ENCODE assay signal across 31 cellular contexts in the genomic region with DNA sequence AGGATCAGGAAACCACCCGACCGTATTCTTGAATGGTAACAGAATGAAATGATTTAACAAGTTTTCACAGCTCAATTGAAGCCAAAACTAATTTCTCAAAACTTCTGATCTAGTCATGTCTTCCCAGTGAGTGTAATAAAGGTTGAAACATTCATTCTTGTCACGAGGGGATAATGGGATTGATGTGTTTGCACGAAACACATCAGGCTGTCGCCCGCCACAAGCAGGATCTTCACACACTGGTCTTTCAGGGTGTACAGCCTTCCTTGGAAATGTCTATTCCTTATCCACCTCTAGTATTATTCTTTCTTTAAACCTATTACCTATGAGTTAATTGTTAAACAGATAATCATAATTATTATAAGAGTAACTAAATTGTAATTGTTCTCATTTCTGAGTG.
"Had no signal": no experiment of that assay in that cellular context is flagged by ENCODE, and none has a peak within 500 bp of the region (broad histone marks: within the 10 kb centered on the region; RNA-seq: fewer than 3 reads in every experiment).

No MANE protein-coding gene starts in this region.

- H3K27ac ChIP-seq: adrenal gland, ascending aorta, body of pancreas, brain microvascular endothelial cell, breast epithelium, cardiac muscle cell had no signal

- ATAC-seq: activated naive CD4-positive, alpha-beta T cell treated with anti-CD3 and anti-CD28 coated beads, Interleukin-2, amount 50 U/mL, for 72 hours; activated naive CD8-positive, alpha-beta T cell treated with anti-CD3 and anti-CD28 coated beads, Interleukin-2, amount 50 U/mL, for 24 hours; activated T-cell treated with anti-CD3 and anti-CD28 coated beads, Interleukin-2, amount 50 U/mL, for 4 hours; activated T-cell treated with anti-CD3 and anti-CD28 coated beads, Interleukin-2, amount 50 U/mL, for 72 hours; activated T-helper 17 cell treated with anti-CD3 and anti-CD28 coated beads, Interleukin-2, amount 50 U/mL, for 72 hours; body of pancreas had no signal

- H3K4me3 ChIP-seq: adrenal gland, ascending aorta, body of pancreas, breast epithelium, cardiac muscle cell had no signal

- H3K4me1 ChIP-seq: adrenal gland, breast epithelium had no signal

- H3K36me3 ChIP-seq: adrenal gland, ascending aorta, brain microvascular endothelial cell, breast epithelium, cardiac muscle cell had no signal

- H3K9me3 ChIP-seq: adrenal gland, ascending aorta, body of pancreas, breast epithelium had no signal

- H3K27me3 ChIP-seq: adrenal gland, ascending aorta, body of pancreas, brain microvascular endothelial cell, breast epithelium, cardiac muscle cell had no signal

- DNase-seq: activated effector memory CD4-positive, alpha-beta T cell treated with anti-CD3 and anti-CD28 coated beads, Interleukin-2, amount 50 U/mL, for 16 hours; activated effector memory CD4-positive, alpha-beta T cell treated with Interleukin-2 at 50 U/mL for 16 hours; activated gamma-delta T cell; activated gamma-delta T cell treated with Interleukin-2 at 50 U/mL for 16 hours; activated naive CD4-positive, alpha-beta T cell; activated naive CD4-positive, alpha-beta T cell treated with anti-CD3 and anti-CD28 coated beads for 36 hours; activated naive CD4-positive, alpha-beta T cell treated with anti-CD3 and anti-CD28 coated beads, Interleukin-2, amount 10 ng/mL, durations not matched to agents 7 days and 5 days; activated naive CD4-positive, alpha-beta T cell treated with anti-CD3 and anti-CD28 coated beads, Interleukin-2, amount 50 U/mL, for 16 hours; activated naive CD4-positive, alpha-beta T cell treated with Interleukin-2 at 50 U/mL for 16 hours; activated naive CD8-positive, alpha-beta T cell treated with anti-CD3 and anti-CD28 coated beads for 36 hours; activated naive CD8-positive, alpha-beta T cell treated with anti-CD3 and anti-CD28 coated beads, Interleukin-2, amount 10 ng/mL, durations not matched to agents 7 days and 5 days; activated naive CD8-positive, alpha-beta T cell treated with anti-CD3 and anti-CD28 coated beads, Interleukin-2, amount 50 U/mL, for 24 hours; activated T-cell treated with anti-CD3 and anti-CD28 coated beads, Interleukin-2, amount 50 U/mL, for 1 hour; activated T-cell treated with anti-CD3 and anti-CD28 coated beads, Interleukin-2, amount 50 U/mL, for 24 hours; activated T-cell treated with anti-CD3 and anti-CD28 coated beads, Interleukin-2, amount 50 U/mL, for 4 hours; activated T-cell treated with anti-CD3 and anti-CD28 coated beads, Interleukin-2, amount 50 U/mL, for 48 hours; activated T-cell treated with anti-CD3 and anti-CD28 coated beads, Interleukin-2, amount 50 U/mL, for 72 hours; adrenal gland; amniotic stem cell; amygdala; anterior cingulate cortex; aorta; body of pancreas; brain microvascular endothelial cell; central memory CD4-positive, alpha-beta T cell; cerebellar nuclear complex had no signal
